ENCODE assay signal across 1 cellular context in genomic region chr5:159119842-159120241, GRCh38. TPM values are rescaled to one million over a fixed set of nuclear protein-coding genes. Genes with fewer than 3 reads are reported as not detected.
"Had no signal": no experiment of that assay in that cellular context is flagged by ENCODE, and none has a peak within 500 bp of the region (broad histone marks: within the 10 kb centered on the region; RNA-seq: fewer than 3 reads in every experiment).

No MANE protein-coding gene starts in this region.

RNA-seq across cellular contexts. Expression of gene EBF1, which starts 20.1 kb away (rescaled TPM):
- polyA plus RNA-seq: mammary epithelial cell had no signal
